Comparison of ENCODE assay signal across 15 cellular contexts in the genomic region with DNA sequence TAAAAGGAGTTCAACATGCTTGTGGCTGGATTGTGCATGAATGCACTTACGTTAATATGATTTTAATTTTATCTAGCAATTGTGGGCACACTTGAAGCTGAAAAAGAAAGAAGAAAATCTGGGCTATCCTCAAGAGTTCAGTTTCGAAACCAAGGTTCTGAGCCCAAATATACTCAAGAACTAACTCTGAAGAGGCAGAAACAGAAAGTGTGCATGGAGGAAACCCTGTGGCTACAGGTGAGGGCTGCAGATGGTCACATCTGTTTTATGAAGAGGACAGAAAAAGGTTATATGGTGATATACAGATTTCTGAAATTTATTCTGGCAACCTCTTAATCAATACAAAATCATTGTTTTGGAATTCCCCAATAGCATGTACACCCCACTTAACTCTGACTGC.
"Had no signal": no experiment of that assay in that cellular context is flagged by ENCODE, and none has a peak within 500 bp of the region (broad histone marks: within the 10 kb centered on the region; RNA-seq: fewer than 3 reads in every experiment).

No MANE protein-coding gene starts in this region.

- H3K36me3 Mint-ChIP-seq: stimulated activated memory B cell treated with anti-CD40 and anti-IgM and Interleukin-4, amounts not matched to agents 10 μg/mL and 1 μg/mL and 100 μg/mL, for 72 hours had no signal

- H3K27me3 Mint-ChIP-seq: activated CD4-positive, alpha-beta memory T cell treated with anti-CD3 and anti-CD28 coated beads for 36 hours; central memory CD8-positive, alpha-beta T cell; stimulated activated memory B cell treated with anti-CD40 and anti-IgM and Interleukin-4, amounts not matched to agents 10 μg/mL and 1 μg/mL and 100 μg/mL, for 72 hours had no signal

- H3K27ac ChIP-seq: body of pancreas, vagina had no signal

- ATAC-seq: body of pancreas; sciatic nerve; stimulated activated memory B cell treated with anti-CD40 and anti-IgM and Interleukin-4, amounts not matched to agents 10 μg/mL and 1 μg/mL and 100 μg/mL, for 72 hours had no signal

- H3K4me3 ChIP-seq: body of pancreas, spleen, tibial nerve, vagina had no signal

- H3K27ac Mint-ChIP-seq: activated CD4-positive, alpha-beta memory T cell treated with anti-CD3 and anti-CD28 coated beads for 36 hours; dendritic cell treated with granulocyte-macrophage colony-stimulating factor and Interleukin-4, amounts not matched to agents 40 ng/mL and 50 ng/mL, for 4 days; stimulated activated memory B cell treated with anti-CD40 and anti-IgM and Interleukin-4, amounts not matched to agents 10 μg/mL and 1 μg/mL and 100 μg/mL, for 72 hours had no signal

- H3K27me3 ChIP-seq: body of pancreas, spleen, tibial nerve, vagina had no signal

- H3K9me3 Mint-ChIP-seq: activated CD4-positive, alpha-beta memory T cell treated with anti-CD3 and anti-CD28 coated beads for 36 hours; central memory CD8-positive, alpha-beta T cell; dendritic cell treated with granulocyte-macrophage colony-stimulating factor and Interleukin-4, amounts not matched to agents 40 ng/mL and 50 ng/mL, for 4 days; naive B cell; stimulated activated memory B cell treated with anti-CD40 and anti-IgM and Interleukin-4, amounts not matched to agents 10 μg/mL and 1 μg/mL and 100 μg/mL, for 72 hours had no signal

- DNase-seq: activated CD4-positive, alpha-beta memory T cell treated with anti-CD3 and anti-CD28 coated beads for 36 hours; activated naive CD4-positive, alpha-beta T cell; amniotic stem cell; body of pancreas; hippocampal formation; naive B cell; spleen; stimulated activated CD4-positive, alpha-beta T cell treated with anti-CD3 and anti-CD28 coated beads, Interleukin-1b, Interleukin-23, amount 100 ng/mL, for 48 hours; T1000 had no signal

- H3K9me3 ChIP-seq: body of pancreas, spleen, tibial nerve, vagina had no signal

- H3K4me3 Mint-ChIP-seq: activated CD4-positive, alpha-beta memory T cell treated with anti-CD3 and anti-CD28 coated beads for 36 hours; central memory CD8-positive, alpha-beta T cell; dendritic cell treated with granulocyte-macrophage colony-stimulating factor and Interleukin-4, amounts not matched to agents 40 ng/mL and 50 ng/mL, for 4 days; naive B cell; stimulated activated memory B cell treated with anti-CD40 and anti-IgM and Interleukin-4, amounts not matched to agents 10 μg/mL and 1 μg/mL and 100 μg/mL, for 72 hours had no signal
